In the genomic region with DNA sequence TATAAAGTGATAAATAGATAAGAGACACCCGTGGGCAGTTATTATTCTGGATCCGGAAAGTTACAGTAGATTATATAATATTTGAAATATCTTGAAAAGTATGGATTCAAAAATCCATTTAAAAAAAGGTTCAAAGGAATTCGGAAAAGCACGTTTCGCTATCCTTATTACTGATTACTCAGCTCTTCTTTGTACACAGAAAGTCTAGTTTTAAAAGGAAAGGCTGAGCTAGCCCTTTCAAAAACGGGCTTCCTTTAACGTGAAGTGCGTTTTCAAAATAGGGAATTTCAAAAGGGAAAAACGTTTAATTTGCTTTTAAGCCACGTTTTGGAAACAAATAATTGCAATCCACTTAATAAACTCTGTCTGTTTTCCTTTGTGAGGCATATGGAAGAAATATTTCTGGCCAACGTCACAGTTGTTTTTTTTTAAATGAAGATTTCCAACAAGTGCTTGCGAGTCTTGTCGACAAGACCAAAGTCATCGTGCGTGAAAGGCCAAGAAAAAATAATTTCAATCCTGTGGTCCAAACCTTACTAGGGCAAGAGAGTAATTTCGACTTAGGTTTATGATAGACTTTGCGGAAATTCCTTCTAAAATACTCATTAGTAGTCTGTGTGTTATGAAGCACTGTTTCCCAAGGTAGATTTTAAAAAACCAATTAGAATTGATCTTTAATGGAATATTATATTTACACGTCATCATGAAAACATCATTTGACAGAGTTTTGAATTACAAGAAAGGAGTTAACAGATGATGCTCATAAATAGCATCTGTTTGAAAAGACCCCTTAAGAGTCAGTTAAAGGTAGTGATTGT, we compare ENCODE assay signal across 8 cellular contexts. TPM values are rescaled to one million over a fixed set of nuclear protein-coding genes. Genes with fewer than 3 reads are reported as not detected.
DNase-seq lines count a peak whose midpoint lies in the region; ATAC-seq and TF ChIP-seq lines count a peak whose summit lies in the region.

No MANE protein-coding gene starts in this region.

- H3K4me1 ChIP-seq in RWPE2 (ENCODE audit: insufficient read depth, poor library complexity, severe bottlenecking) (peaks cover 34% of the 10 kb centered on the region), neuron (ENCODE audit: insufficient read depth, low read length) (peaks cover 57% of the 10 kb centered on the region)

- DNase-seq in activated T-cell treated with anti-CD3 and anti-CD28 coated beads, Interleukin-2, amount 50 U/mL, for 4 hours: no peak
- DNase-seq in activated T-cell treated with anti-CD3 and anti-CD28 coated beads for 4 hours: no peak
- DNase-seq in RWPE2 (ENCODE audit: low spot score): no peak
- DNase-seq in epithelial cell of esophagus (ENCODE audit: low read depth): no peak
- no peak for DNase-seq in NCI-H1436 (lab: John Stamatoyannopoulos, UW)
- no peak for DNase-seq in NCI-H2196 (lab: John Stamatoyannopoulos, UW; ENCODE audit: unreplicated experiment)
- DNase-seq in NOMO-1 treated with dmso at 0.1 percent for 144 hours (lab: John Stamatoyannopoulos, UW; ENCODE audit: unreplicated experiment): no peak

- H3K27me3 ChIP-seq in RWPE2 (ENCODE audit: insufficient read depth, poor library complexity, severe bottlenecking) (no peaks in the 10 kb centered on the region), neuron (ENCODE audit: insufficient read depth, low read length) (no peaks in the 10 kb centered on the region)

- no peak for ATAC-seq in activated T-cell treated with anti-CD3 and anti-CD28 coated beads, Interleukin-2, amount 50 U/mL, for 4 hours
- ATAC-seq in RWPE2 (ENCODE audit: low read depth): no peak

- H3K4me3 Mint-ChIP-seq in activated T-cell treated with anti-CD3 and anti-CD28 coated beads, Interleukin-2, amount 50 U/mL, for 4 hours: peak overlapping the region; percentile 75

- no peak for TF ChIP-seq CTCF in RWPE2 (IDR thresholded peaks at IDR 0.05; ENCODE audit: poor library complexity, severe bottlenecking)
- no peak for TF ChIP-seq CTCF in epithelial cell of esophagus (IDR thresholded peaks at IDR 0.05; ENCODE audit: insufficient read depth, low read depth, low read length, missing control alignments)

- no peaks in the 10 kb centered on the region for H3K9me3 Mint-ChIP-seq in activated T-cell treated with anti-CD3 and anti-CD28 coated beads, Interleukin-2, amount 50 U/mL, for 4 hours

- no peak overlapping the region for H2AFZ ChIP-seq in neuron (ENCODE audit: low read depth, low read length)

- peak overlapping the region; percentile 94 for H3K27ac ChIP-seq in RWPE2 (ENCODE audit: poor library complexity, severe bottlenecking)

- H3K4me3 ChIP-seq in RWPE2 (ENCODE audit: severe bottlenecking): peak overlapping the region; percentile 70
- H3K4me3 ChIP-seq in epithelial cell of esophagus (ENCODE audit: low read length): peak overlapping the region; percentile 46
- peak overlapping the region; percentile 96 for H3K4me3 ChIP-seq in neuron (ENCODE audit: low read length)

- no peaks in the 10 kb centered on the region for H3K36me3 Mint-ChIP-seq in activated T-cell treated with anti-CD3 and anti-CD28 coated beads, Interleukin-2, amount 50 U/mL, for 4 hours (ENCODE audit: insufficient read depth)

- H3K36me3 ChIP-seq in RWPE2 (ENCODE audit: low read depth): no peaks in the 10 kb centered on the region
- H3K36me3 ChIP-seq in neuron (ENCODE audit: insufficient read depth, low read length): no peaks in the 10 kb centered on the region

- peaks cover 24% of the 10 kb centered on the region for H3K27me3 Mint-ChIP-seq in activated T-cell treated with anti-CD3 and anti-CD28 coated beads, Interleukin-2, amount 50 U/mL, for 4 hours (ENCODE audit: low read depth)

- H3K9me3 ChIP-seq in RWPE2 (ENCODE audit: severe bottlenecking) (no peaks in the 10 kb centered on the region), neuron (ENCODE audit: low read length) (no peaks in the 10 kb centered on the region)

- H3K4me1 Mint-ChIP-seq in activated T-cell treated with anti-CD3 and anti-CD28 coated beads, Interleukin-2, amount 50 U/mL, for 4 hours (ENCODE audit: low read depth): peaks cover 38% of the 10 kb centered on the region

RNA-seq across cellular contexts. Expression of gene SKIDA1, which starts 2.4 kb away (rescaled TPM):
- total RNA-seq in activated T-cell treated with anti-CD3 and anti-CD28 coated beads, Interleukin-2, amount 50 U/mL, for 4 hours: not detected

RNA-seq across cellular contexts. Expression of gene MLLT10, which starts 6.2 kb away (rescaled TPM):
- total RNA-seq in activated T-cell treated with anti-CD3 and anti-CD28 coated beads, Interleukin-2, amount 50 U/mL, for 4 hours: 10 to 100 TPM; 28.6 to 30.6 (median 29.4) TPM

Comparison
In these comparisons a context has a peak if more than half of its experiments do, and no peak if none do; other contexts are left out.
1. H3K4me3 ChIP-seq: peak in every context shown above with its lines; median percentile 96 in neuron; 70 in RWPE2; 46 in epithelial cell of esophagus.